Comparison of ENCODE assay signal across 8 cellular contexts in the genomic region with DNA sequence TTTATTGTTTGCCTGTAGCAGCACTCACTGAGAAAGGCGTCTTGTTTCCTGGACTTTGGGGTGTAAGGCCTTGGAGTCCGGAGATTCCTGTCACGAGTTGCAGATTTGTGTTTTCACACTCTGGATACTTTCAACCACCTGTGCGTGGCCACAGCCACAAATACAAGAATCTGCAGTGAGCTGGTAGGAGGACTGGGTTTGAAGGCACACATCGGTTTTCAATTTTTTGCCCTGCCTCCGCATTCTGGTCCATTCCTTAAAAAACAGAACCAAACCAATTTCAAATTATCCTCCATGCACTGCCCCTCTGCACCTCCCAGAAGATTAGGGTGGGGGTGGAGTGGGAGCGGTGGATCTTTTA. TPM values are rescaled to one million over a fixed set of nuclear protein-coding genes. Genes with fewer than 3 reads are reported as not detected.
DNase-seq lines count a peak whose midpoint lies in the region.

No MANE protein-coding gene starts in this region.

- peaks cover 13% of the 10 kb centered on the region for H3K9me3 ChIP-seq in KOPT-K1 (ENCODE audit: insufficient read depth, low read length, poor library complexity, severe bottlenecking)

- H3K36me3 Mint-ChIP-seq in activated naive CD8-positive, alpha-beta T cell treated with anti-CD3 and anti-CD28 coated beads for 36 hours, result peaks cover 24% of the 10 kb centered on the region

- peaks cover 39% of the 10 kb centered on the region for H3K4me1 Mint-ChIP-seq in activated naive CD8-positive, alpha-beta T cell treated with anti-CD3 and anti-CD28 coated beads for 36 hours

- H3K27ac ChIP-seq in KOPT-K1 (ENCODE audit: low read depth, low read length, poor library complexity, severe bottlenecking), result peak overlapping the region; percentile 74
- H3K27ac ChIP-seq in skin epidermis, result peak overlapping the region; percentile 50 to 97 (median 93)

- H3K27me3 Mint-ChIP-seq in activated naive CD8-positive, alpha-beta T cell treated with anti-CD3 and anti-CD28 coated beads for 36 hours, result no peaks in the 10 kb centered on the region

- H3K4me3 ChIP-seq in iPS-11a (ENCODE audit: low read depth, low read length) (peak overlapping the region; percentile 94), skin epidermis (peak overlapping the region; percentile 63 to 100 (median 89))

- H3K36me3 ChIP-seq in KOPT-K1 (ENCODE audit: insufficient read depth, low read length), result no peaks in the 10 kb centered on the region

- DNase-seq in DMS 273 (lab: John Stamatoyannopoulos, UW; ENCODE audit: unreplicated experiment) (peak; percentile 50), DMS 273 treated with DMSO at 0.1 percent for 48 hours (lab: John Stamatoyannopoulos, UW) (no peak), islet precursor cell (no peak), H4 (ENCODE audit: low spot score) (no peak)
- peak; percentile 6 for DNase-seq in activated naive CD8-positive, alpha-beta T cell treated with anti-CD3 and anti-CD28 coated beads for 36 hours

- H3K4me3 Mint-ChIP-seq in activated naive CD8-positive, alpha-beta T cell treated with anti-CD3 and anti-CD28 coated beads for 36 hours, result peak overlapping the region; percentile 88

- peak overlapping the region; percentile 86 for H3K27ac Mint-ChIP-seq in activated naive CD8-positive, alpha-beta T cell treated with anti-CD3 and anti-CD28 coated beads for 36 hours

- H3K9me3 Mint-ChIP-seq in activated naive CD8-positive, alpha-beta T cell treated with anti-CD3 and anti-CD28 coated beads for 36 hours, result no peaks in the 10 kb centered on the region

RNA-seq across cellular contexts. Expression of a gene that starts 0.6 kb away (rescaled TPM):
- 10 to 100 TPM; 41.7 to 45.7 TPM for total RNA-seq in activated naive CD8-positive, alpha-beta T cell treated with anti-CD3 and anti-CD28 coated beads for 36 hours
- 45.4 and 54.3 TPM in 2 replicates for total RNA-seq in H4 (2014; rRNA removed; shearing (Covaris generic))

Comparison
In these comparisons a context has a peak if more than half of its experiments do, and no peak if none do; other contexts are left out.
1. DNase-seq: peak in DMS 273 (single experiment) and activated naive CD8-positive, alpha-beta T cell treated with anti-CD3 and anti-CD28 coated beads for 36 hours (single experiment); none in DMS 273 treated with DMSO at 0.1 percent for 48 hours (single experiment), islet precursor cell (single experiment) and H4 (single experiment).